8 cellular contexts compared by ENCODE assay signal in genomic region chr14:73246387-73247150, GRCh38. TPM values are rescaled to one million over a fixed set of nuclear protein-coding genes. Genes with fewer than 3 reads are reported as not detected.
DNase-seq lines count a peak whose midpoint lies in the region; ATAC-seq and TF ChIP-seq lines count a peak whose summit lies in the region.

No MANE protein-coding gene starts in this region.

- no peaks in the 10 kb centered on the region for H3K9me2 ChIP-seq in Karpas-422 (replicated peaks; ENCODE audit: insufficient read depth, low read length)

- no peak overlapping the region for H3K4ac ChIP-seq in neuronal stem cell (ENCODE audit: low read length)

- CTCF ChIA-PET in CD8-positive, alpha-beta T cell (lab: Charles Lee), result no interaction called here

- H3K4me3 ChIP-seq in CD8-positive, alpha-beta T cell (ENCODE audit: low read depth, low read length), result peak overlapping the region; percentile 53
- H3K4me3 ChIP-seq in Karpas-422 (ENCODE audit: low read length) (peak overlapping the region; percentile 69), neuronal stem cell (ENCODE audit: low read length in 2 of 2) (no peak overlapping the region)

- H3K79me1 ChIP-seq in neuronal stem cell (ENCODE audit: low read depth, low read length), result peaks cover 10% of the 10 kb centered on the region

- peaks cover 25% of the 10 kb centered on the region for H3K27me3 Mint-ChIP-seq in CD8-positive, alpha-beta T cell (ENCODE audit: low read depth)
- peaks cover 24% of the 10 kb centered on the region for H3K27me3 Mint-ChIP-seq in dendritic cell treated with granulocyte-macrophage colony-stimulating factor and Interleukin-4, amounts not matched to agents 40 ng/mL and 50 ng/mL, for 4 days

- no peak for TF ChIP-seq CTCF in CD8-positive, alpha-beta T cell (IDR thresholded peaks at IDR 0.05)

- H3K9me3 Mint-ChIP-seq in CD8-positive, alpha-beta T cell, result no peaks in the 10 kb centered on the region
- no peaks in the 10 kb centered on the region for H3K9me3 Mint-ChIP-seq in dendritic cell treated with granulocyte-macrophage colony-stimulating factor and Interleukin-4, amounts not matched to agents 40 ng/mL and 50 ng/mL, for 4 days

- no peak overlapping the region for H4K91ac ChIP-seq in neuronal stem cell (ENCODE audit: low read depth, low read length, poor library complexity)

- H2AK5ac ChIP-seq in neuronal stem cell (ENCODE audit: low read depth, low read length), result no peak overlapping the region

- no peak for ATAC-seq in CD8-positive, alpha-beta T cell
- no peak for ATAC-seq in GM18498 (IDR thresholded peaks at IDR 0.05; ENCODE audit: unreplicated experiment)
- ATAC-seq in GM19023 (IDR thresholded peaks at IDR 0.05; ENCODE audit: unreplicated experiment), result no peak

- no peaks in the 10 kb centered on the region for H3K9me3 ChIP-seq in CD8-positive, alpha-beta T cell (ENCODE audit: low read length)
- H3K9me3 ChIP-seq in Karpas-422 (ENCODE audit: low read length) (no peaks in the 10 kb centered on the region), neuronal stem cell (replicated peaks in 1 of 2; ENCODE audit: control insufficient read depth in 2 of 2, insufficient read depth in 1 of 2, low read depth in 1 of 2, low read length in 2 of 2) (no peaks in the 10 kb centered on the region)

- no peak overlapping the region for H3K18ac ChIP-seq in neuronal stem cell (ENCODE audit: low read length)

- no peaks in the 10 kb centered on the region for H3K36me3 ChIP-seq in CD8-positive, alpha-beta T cell (ENCODE audit: insufficient read depth, low read length)
- H3K36me3 ChIP-seq in Karpas-422 (ENCODE audit: insufficient read depth, low read length) (no peaks in the 10 kb centered on the region), neuronal stem cell (replicated peaks in 1 of 2; ENCODE audit: control insufficient read depth in 2 of 2, insufficient read depth in 2 of 2, low read length in 2 of 2) (peaks cover 0 to 12% of the 10 kb centered on the region in 2 donors)

- H3K36me3 Mint-ChIP-seq in CD8-positive, alpha-beta T cell, result no peaks in the 10 kb centered on the region
- H3K36me3 Mint-ChIP-seq in dendritic cell treated with granulocyte-macrophage colony-stimulating factor and Interleukin-4, amounts not matched to agents 40 ng/mL and 50 ng/mL, for 4 days (ENCODE audit: low read depth), result no peaks in the 10 kb centered on the region

- no peak overlapping the region for H2BK12ac ChIP-seq in neuronal stem cell (ENCODE audit: low read length)

- H2AFZ ChIP-seq in Karpas-422 (ENCODE audit: low read length) (peak overlapping the region; percentile 68), neuronal stem cell (ENCODE audit: low read length) (no peak overlapping the region)

- no peak overlapping the region for H3K27ac Mint-ChIP-seq in CD8-positive, alpha-beta T cell
- peak overlapping the region; percentile 58 for H3K27ac Mint-ChIP-seq in dendritic cell treated with granulocyte-macrophage colony-stimulating factor and Interleukin-4, amounts not matched to agents 40 ng/mL and 50 ng/mL, for 4 days

- H4K20me1 ChIP-seq in Karpas-422 (ENCODE audit: insufficient read depth, low read depth, low read length), result no peaks in the 10 kb centered on the region

- peak overlapping the region; percentile 75 for H3K4me3 Mint-ChIP-seq in CD8-positive, alpha-beta T cell
- peak overlapping the region; percentile 80 for H3K4me3 Mint-ChIP-seq in dendritic cell treated with granulocyte-macrophage colony-stimulating factor and Interleukin-4, amounts not matched to agents 40 ng/mL and 50 ng/mL, for 4 days

- DNase-seq in CD8-positive, alpha-beta T cell, result no peak
- DNase-seq in Karpas-422 (peak; percentile 68), neuronal stem cell (ENCODE audit: low spot score) (no peak), NCI-H748 treated with DMSO at 0.1 percent for 48 hours (lab: John Stamatoyannopoulos, UW) (no peak), NCI-H2107 (lab: John Stamatoyannopoulos, UW) (no peak)

- no peak overlapping the region for H3K27ac ChIP-seq in CD8-positive, alpha-beta T cell (ENCODE audit: low read depth, low read length)
- peak overlapping the region; percentile 92 for H3K27ac ChIP-seq in Karpas-422 (ENCODE audit: low read length)
- no peak overlapping the region for H3K27ac ChIP-seq in neuronal stem cell (replicated peaks; ENCODE audit: low read length)

- peaks cover 20% of the 10 kb centered on the region for H3K4me1 Mint-ChIP-seq in CD8-positive, alpha-beta T cell (ENCODE audit: low read depth)
- peaks cover 65% of the 10 kb centered on the region for H3K4me1 Mint-ChIP-seq in dendritic cell treated with granulocyte-macrophage colony-stimulating factor and Interleukin-4, amounts not matched to agents 40 ng/mL and 50 ng/mL, for 4 days (ENCODE audit: low read depth)

- no peak overlapping the region for H2BK15ac ChIP-seq in neuronal stem cell (ENCODE audit: low read length)

- no peak overlapping the region for H3K14ac ChIP-seq in neuronal stem cell (ENCODE audit: low read length)

- intact Hi-C loops in CD8-positive, alpha-beta T cell (cut with DNase I, micrococcal nuclease), result no loop called here
- intact Hi-C loops in dendritic cell treated with granulocyte-macrophage colony-stimulating factor and Interleukin-4, amounts not matched to agents 40 ng/mL and 50 ng/mL, for 4 days (cut with micrococcal nuclease), result no loop called here

- H3K79me2 ChIP-seq in Karpas-422 (ENCODE audit: low read length), result no peaks in the 10 kb centered on the region

- peaks cover 14% of the 10 kb centered on the region for H3K27me3 ChIP-seq in CD8-positive, alpha-beta T cell (ENCODE audit: insufficient read depth, low read length)
- H3K27me3 ChIP-seq in Karpas-422 (ENCODE audit: low read length) (no peaks in the 10 kb centered on the region), neuronal stem cell (ENCODE audit: control insufficient read depth in 3 of 3, insufficient read depth in 3 of 3, low read depth in 1 of 3, low read length in 3 of 3) (peaks cover 0 to 16% (median 0%) of the 10 kb centered on the region in 3 experiments)

- H4K8ac ChIP-seq in neuronal stem cell (ENCODE audit: low read depth, low read length), result no peak overlapping the region

- H3K4me1 ChIP-seq in CD8-positive, alpha-beta T cell (ENCODE audit: insufficient read depth, low read length), result peaks cover 18% of the 10 kb centered on the region
- H3K4me1 ChIP-seq in Karpas-422 (ENCODE audit: low read length) (peaks cover 74% of the 10 kb centered on the region), neuronal stem cell (ENCODE audit: control insufficient read depth in 2 of 2, insufficient read depth in 1 of 2, low read depth in 1 of 2, low read length in 2 of 2) (peaks cover 0 to 15% of the 10 kb centered on the region in 2 donors)

- no peak overlapping the region for H3K23ac ChIP-seq in neuronal stem cell (ENCODE audit: low read depth, low read length, poor library complexity)

- no peak overlapping the region for H2BK120ac ChIP-seq in neuronal stem cell (ENCODE audit: low read depth, low read length)

- POLR2A ChIA-PET in CD8-positive, alpha-beta T cell (lab: Charles Lee), result no interaction called here

- no CpG with 5 or more reads among the region's 18 CpGs for WGBS in neuronal stem cell (ENCODE audit: extremely low coverage in 2 of 2, insufficient read length in 2 of 2, insufficient replicate concordance in 1 of 2), 2 donors

- peak overlapping the region; percentile 31 for H2BK5ac ChIP-seq in neuronal stem cell (ENCODE audit: low read length)

- peak overlapping the region; percentile 70 for H3K9ac ChIP-seq in Karpas-422 (ENCODE audit: low read length)
- H3K9ac ChIP-seq in neuronal stem cell (ENCODE audit: low read depth, low read length, poor library complexity), result no peak overlapping the region

- H3K4me2 ChIP-seq in Karpas-422 (ENCODE audit: low read depth, low read length, poor library complexity, severe bottlenecking), result peak overlapping the region; percentile 83
- no peak overlapping the region for H3K4me2 ChIP-seq in neuronal stem cell (ENCODE audit: insufficient read depth, low read length, poor library complexity, severe bottlenecking)

RNA-seq across cellular contexts. Expression of gene PAPLN, which starts 9.3 kb away (rescaled TPM):
- not detected for total RNA-seq in CD8-positive, alpha-beta T cell
- 12.9 and 18.0 TPM in 2 replicates for total RNA-seq in Karpas-422 (2014; rRNA removed; shearing (Covaris generic); ENCODE audit: low replicate concordance)
- 15.1 TPM for polyA plus RNA-seq in neuronal stem cell (2013, experiment 1 of 2)
- polyA plus RNA-seq in neuronal stem cell (2013, experiment 2 of 2), result 15.7 TPM

Comparison
In these comparisons a context has a peak if more than half of its experiments do, and no peak if none do; other contexts are left out.
1. H3K4me3 ChIP-seq: peak in CD8-positive, alpha-beta T cell (single experiment) and Karpas-422 (single experiment); none in neuronal stem cell (0 of 2).
2. RNA of gene PAPLN, which starts 9.3 kb away (total RNA-seq): 12.9 to 18.0 TPM in Karpas-422; not detected in CD8-positive, alpha-beta T cell; every median in the first group is over 10 times any median in the second.